In the genomic region with DNA sequence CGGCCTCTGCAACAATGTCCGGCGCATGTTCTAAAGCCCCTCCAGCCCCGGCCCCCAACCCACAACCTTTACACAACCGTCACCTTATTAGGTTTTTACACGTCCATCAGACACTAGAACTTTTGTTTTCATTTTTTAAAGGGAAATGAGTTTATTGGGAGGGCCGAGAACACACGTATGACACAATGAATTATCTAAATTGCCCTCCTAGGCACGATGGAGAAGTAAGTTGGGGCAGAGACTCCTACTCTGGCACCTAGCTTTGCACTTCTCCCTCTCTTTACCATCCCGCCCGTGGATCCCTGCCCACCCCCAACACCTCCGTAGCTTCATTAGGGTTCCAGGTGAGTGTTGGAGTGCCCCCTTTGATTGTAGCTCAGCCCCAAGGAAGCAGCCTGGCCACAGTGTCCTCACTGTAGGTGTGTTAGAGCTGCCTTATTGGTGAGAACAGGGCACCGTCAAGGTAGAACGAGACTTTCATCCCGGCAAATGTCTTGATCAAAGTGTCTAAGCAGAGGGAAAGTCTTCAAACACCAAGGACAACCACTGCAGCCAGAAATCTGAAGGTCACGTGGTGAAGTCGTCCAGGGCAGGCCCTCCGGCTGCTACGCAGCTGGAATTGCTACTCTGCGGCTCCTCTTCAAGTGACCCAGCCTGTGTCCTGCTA, we compare ENCODE assay signal across 8 cellular contexts. TPM values are rescaled to one million over a fixed set of nuclear protein-coding genes. Genes with fewer than 3 reads are reported as not detected.
DNase-seq lines count a peak whose midpoint lies in the region; TF ChIP-seq lines count a peak whose summit lies in the region.

No MANE protein-coding gene starts in this region.

- H3K4me3 ChIP-seq in thyroid gland (replicated peaks in 1 of 3) = peak overlapping the region in 1 of 3 donors; percentile 72

- H3K36me3 ChIP-seq in thyroid gland = no peaks in the 10 kb centered on the region

- POLR2A ChIA-PET in activated CD4-positive, alpha-beta T cell treated with anti-CD3 and anti-CD28 coated beads, Interleukin-2, amount 10 ng/mL, durations not matched to agents 7 days and 5 days (lab: Charles Lee) = no interaction called here

- in situ Hi-C loops in ACHN (cut with HindIII; ENCODE audit: low pct_ligation_motif_present, low pct_unique_long_range_greater_than_20kb, low sequenced_read_pairs) = no loop called here

- WGBS in thyroid gland, 2 donors = 11 to 14% methylated on average over 20 of the region's 20 CpGs

- H3K4me1 Mint-ChIP-seq in activated CD4-positive, alpha-beta T cell treated with anti-CD3 and anti-CD28 coated beads, Interleukin-2, amount 10 ng/mL, durations not matched to agents 7 days and 5 days = peaks cover 42% of the 10 kb centered on the region
- H3K4me1 Mint-ChIP-seq in activated naive CD8-positive, alpha-beta T cell (ENCODE audit: low read depth) = peaks cover 43% of the 10 kb centered on the region

- TF ChIP-seq CTCF in thyroid gland (IDR thresholded peaks at IDR 0.05) = no peak

- CTCF ChIA-PET in activated CD4-positive, alpha-beta T cell treated with anti-CD3 and anti-CD28 coated beads, Interleukin-2, amount 10 ng/mL, durations not matched to agents 7 days and 5 days (lab: Charles Lee) = interaction anchor here (1.6 to 1.7 kb wide), 2 partner anchors 12 to 18 kb away, joined by 5 to 6 read pairs; no protein-coding TSS in a partner anchor

- no peak overlapping the region for H3K27ac Mint-ChIP-seq in activated CD4-positive, alpha-beta T cell treated with anti-CD3 and anti-CD28 coated beads, Interleukin-2, amount 10 ng/mL, durations not matched to agents 7 days and 5 days
- H3K27ac Mint-ChIP-seq in activated naive CD8-positive, alpha-beta T cell = no peak overlapping the region

- H3K27me3 Mint-ChIP-seq in activated CD4-positive, alpha-beta T cell treated with anti-CD3 and anti-CD28 coated beads, Interleukin-2, amount 10 ng/mL, durations not matched to agents 7 days and 5 days = peaks cover 67% of the 10 kb centered on the region
- H3K27me3 Mint-ChIP-seq in activated naive CD8-positive, alpha-beta T cell = peaks cover 16% of the 10 kb centered on the region

- intact Hi-C loops in thyroid gland (cut with DNase I) = loop anchor here (10.0 kb wide), 1 partner anchor 337 kb away; no protein-coding TSS in a partner anchor

- TF ChIP-seq POLR2A in thyroid gland (IDR thresholded peaks at IDR 0.05) = no peak

- DNase-seq in activated CD4-positive, alpha-beta T cell treated with anti-CD3 and anti-CD28 coated beads, Interleukin-2, amount 10 ng/mL, durations not matched to agents 7 days and 5 days = no peak
- DNase-seq in activated CD4-positive, alpha-beta T cell treated with anti-CD3 and anti-CD28 coated beads, Interleukin-2, amount 50 U/mL, for 4 hours = no peak
- peak; percentile 40 for DNase-seq in left kidney (ENCODE audit: low read depth, low spot score)
- peak in 1 of 2 donors; percentile 38 for DNase-seq in thyroid gland
- no peak for DNase-seq in SW480 (ENCODE audit: low spot score)
- DNase-seq in ACHN = no peak
- no peak for DNase-seq in anterior cingulate cortex (lab: John Stamatoyannopoulos, UW)

- H3K27ac ChIP-seq in thyroid gland = peak overlapping the region in 2 of 3 donors; percentile 55 to 56

- peaks cover 2% of the 10 kb centered on the region for H3K36me3 Mint-ChIP-seq in activated CD4-positive, alpha-beta T cell treated with anti-CD3 and anti-CD28 coated beads, Interleukin-2, amount 10 ng/mL, durations not matched to agents 7 days and 5 days (ENCODE audit: low read depth)
- H3K36me3 Mint-ChIP-seq in activated naive CD8-positive, alpha-beta T cell = no peaks in the 10 kb centered on the region

- peaks cover 43 to 64% of the 10 kb centered on the region in 2 donors for H3K4me1 ChIP-seq in thyroid gland

- no peaks in the 10 kb centered on the region for H3K9me3 ChIP-seq in thyroid gland

- peak overlapping the region; percentile 65 for H3K4me3 Mint-ChIP-seq in activated CD4-positive, alpha-beta T cell treated with anti-CD3 and anti-CD28 coated beads, Interleukin-2, amount 10 ng/mL, durations not matched to agents 7 days and 5 days
- H3K4me3 Mint-ChIP-seq in activated naive CD8-positive, alpha-beta T cell = peak overlapping the region; percentile 94

- H3K9me3 Mint-ChIP-seq in activated CD4-positive, alpha-beta T cell treated with anti-CD3 and anti-CD28 coated beads, Interleukin-2, amount 10 ng/mL, durations not matched to agents 7 days and 5 days = no peaks in the 10 kb centered on the region
- H3K9me3 Mint-ChIP-seq in activated naive CD8-positive, alpha-beta T cell (ENCODE audit: low read depth) = no peaks in the 10 kb centered on the region

- peaks cover 24% of the 10 kb centered on the region for H3K27me3 ChIP-seq in thyroid gland

RNA-seq across cellular contexts. Expression of a gene that starts 1.4 kb away (rescaled TPM):
- under 1 TPM; 0.55 to 0.58 TPM for total RNA-seq in activated CD4-positive, alpha-beta T cell treated with anti-CD3 and anti-CD28 coated beads, Interleukin-2, amount 10 ng/mL, durations not matched to agents 7 days and 5 days
- total RNA-seq in thyroid gland = 10 to 100 TPM in 3 of 4 donors, 1 to 10 TPM in 1; 6.6 to 14.9 (median 11.5) TPM

RNA-seq across cellular contexts. Expression of a gene that starts 14.3 kb away (rescaled TPM):
- total RNA-seq in activated CD4-positive, alpha-beta T cell treated with anti-CD3 and anti-CD28 coated beads, Interleukin-2, amount 10 ng/mL, durations not matched to agents 7 days and 5 days = 10 to 100 TPM; 29.8 to 33.0 TPM
- total RNA-seq in thyroid gland = 10 to 100 TPM; 26.9 to 38.4 (median 27.7) TPM

Comparison
In these comparisons a context has a peak if more than half of its experiments do, and no peak if none do; other contexts are left out.
1. RNA of a gene that starts 1.4 kb away (total RNA-seq): 6.6 to 14.9 TPM in thyroid gland; 0.55 to 0.58 TPM in activated CD4-positive, alpha-beta T cell treated with anti-CD3 and anti-CD28 coated beads, Interleukin-2, amount 10 ng/mL, durations not matched to agents 7 days and 5 days; every median in the first group is over 4 times any median in the second.